Comparison of ENCODE assay signal across 28 cellular contexts in the genomic region with DNA sequence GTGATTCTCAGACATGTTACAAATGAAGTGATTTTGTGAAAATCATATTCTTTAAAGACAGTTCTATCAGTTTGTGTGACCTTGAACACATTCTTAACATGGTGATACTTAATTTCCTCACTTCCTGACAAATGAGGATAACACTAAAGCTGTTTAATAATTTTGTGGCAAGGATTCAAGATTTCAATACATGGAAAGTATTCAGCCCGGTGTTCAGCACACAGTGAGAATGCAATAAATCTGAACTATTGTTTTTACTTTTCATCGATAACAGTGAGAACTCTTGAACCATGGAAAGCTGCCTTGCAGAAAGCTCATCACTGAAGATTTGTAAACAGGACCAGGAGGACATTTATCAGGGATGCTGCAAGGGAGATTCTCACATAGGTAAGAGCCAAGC. TPM values are rescaled to one million over a fixed set of nuclear protein-coding genes. Genes with fewer than 3 reads are reported as not detected.
DNase-seq lines count a peak whose midpoint lies in the region; ATAC-seq and TF ChIP-seq lines count a peak whose summit lies in the region.
"Had no signal": no experiment of that assay in that cellular context is flagged by ENCODE, and none has a peak within 500 bp of the region (broad histone marks: within the 10 kb centered on the region; RNA-seq: fewer than 3 reads in every experiment).

No MANE protein-coding gene starts in this region.

- H3K4me2 ChIP-seq in hepatocyte: no peak overlapping the region
- H3K4me2 ChIP-seq: PC-9 had no signal

- H4K20me1 ChIP-seq in hepatocyte (ENCODE audit: insufficient read depth, poor library complexity, severe bottlenecking): no peaks in the 10 kb centered on the region

- H3K4me3 ChIP-seq in Caco-2 (ENCODE audit: low read depth, low read length) (no peak overlapping the region), hepatocyte (no peak overlapping the region), gastrocnemius medialis (no peak overlapping the region), endodermal cell (ENCODE audit: low read length) (no peak overlapping the region)
- H3K4me3 ChIP-seq: GM12878, K562, PC-9 had no signal

- H3K4me3 Mint-ChIP-seq in Caco-2 (ENCODE audit: unreplicated experiment): no peak overlapping the region
- H3K4me3 Mint-ChIP-seq in endodermal cell: no peak overlapping the region
- H3K4me3 Mint-ChIP-seq: CD4-positive, alpha-beta T cell had no signal

- H3K9me3 ChIP-seq in Caco-2 (no peaks in the 10 kb centered on the region), hepatocyte (ENCODE audit: low read depth) (no peaks in the 10 kb centered on the region), gastrocnemius medialis (no peaks in the 10 kb centered on the region), endodermal cell (ENCODE audit: control insufficient read depth, low read length) (no peaks in the 10 kb centered on the region)

- no peak overlapping the region for H2AFZ ChIP-seq in hepatocyte
- H2AFZ ChIP-seq: PC-9 had no signal

- H3K27me3 Mint-ChIP-seq in Caco-2 (ENCODE audit: insufficient read depth, unreplicated experiment): no peaks in the 10 kb centered on the region
- H3K27me3 Mint-ChIP-seq in endodermal cell (ENCODE audit: insufficient read depth): no peaks in the 10 kb centered on the region

- H3K27ac Mint-ChIP-seq in Caco-2 (ENCODE audit: unreplicated experiment): peak overlapping the region; percentile 79
- no peak overlapping the region for H3K27ac Mint-ChIP-seq in endodermal cell
- H3K27ac Mint-ChIP-seq: CD4-positive, alpha-beta T cell had no signal

- H3K9ac ChIP-seq in endodermal cell (ENCODE audit: extremely low read depth, low read length, poor library complexity, severe bottlenecking): no peak overlapping the region

- POLR2A ChIA-PET in Caco-2 (lab: Charles Lee): no interaction called here

- H3K9me2 ChIP-seq in hepatocyte (replicated peaks; ENCODE audit: insufficient read depth): no peaks in the 10 kb centered on the region

- peak in 1 of 2 donors; percentile 16 for ATAC-seq in gastrocnemius medialis
- ATAC-seq: GM12878, HCT116, HepG2, K562 had no signal

- H3K36me3 ChIP-seq in Caco-2 (ENCODE audit: control insufficient read depth, insufficient read depth, low read length): 0 out of 2 replicates have a peak, but pooled peaks cover 1% of the 10 kb centered on the region
- no peaks in the 10 kb centered on the region for H3K36me3 ChIP-seq in hepatocyte (replicated peaks; ENCODE audit: insufficient read depth, low read depth)
- H3K36me3 ChIP-seq in gastrocnemius medialis: no peaks in the 10 kb centered on the region
- H3K36me3 ChIP-seq in endodermal cell (ENCODE audit: control insufficient read depth, insufficient read depth, low read length): peaks cover 7% of the 10 kb centered on the region

- TF ChIP-seq CTCF in C4-2B (conservative IDR thresholded peaks at IDR 0.05) (no peak), Caco-2 (IDR thresholded peaks at IDR 0.05; ENCODE audit: insufficient read depth in 1 of 2, low read depth in 1 of 2, low read length in 1 of 2, severe bottlenecking in 1 of 2, unreplicated experiment in 1 of 2) (no peak), hepatocyte (IDR thresholded peaks at IDR 0.05; ENCODE audit: poor library complexity) (no peak), gastrocnemius medialis (IDR thresholded peaks at IDR 0.05 in 4 of 5, conservative IDR thresholded peaks at IDR 0.05 in 1 of 5) (no peak), endodermal cell (conservative IDR thresholded peaks at IDR 0.05) (no peak)

- H3K4me1 ChIP-seq in Caco-2 (peaks cover 42% of the 10 kb centered on the region), hepatocyte (ENCODE audit: insufficient read depth) (no peaks in the 10 kb centered on the region), gastrocnemius medialis (no peaks in the 10 kb centered on the region), endodermal cell (ENCODE audit: control insufficient read depth, insufficient read depth, low read length) (peaks cover 9% of the 10 kb centered on the region)

- CTCF ChIA-PET in Caco-2 (lab: Charles Lee): interaction anchor here (0.6 kb wide), 1 partner anchor 28 kb away, joined by 3 read pairs; no protein-coding TSS in a partner anchor

- DNase-seq in Caco-2: no peak
- no peak for DNase-seq in hepatocyte (ENCODE audit: low spot score)
- DNase-seq in gastrocnemius medialis: no peak
- no peak for DNase-seq in endodermal cell
- DNase-seq in NCI-H345 (lab: John Stamatoyannopoulos, UW): no peak
- DNase-seq in NCI-H2171 (lab: John Stamatoyannopoulos, UW): no peak
- DNase-seq: CD4-positive, alpha-beta T cell; COR-L47; DMS 273 treated with DMSO at 0.1 percent for 48 hours; DMS79 treated with DMSO at 0.1 percent for 48 hours; NCI-H1092; NCI-H1436 treated with DMSO at 0.1 percent for 48 hours; NCI-H1930; NCI-H2227 treated with DMSO at 0.1 percent for 48 hours; NCI-H510A treated with DMSO at 0.1 percent for 48 hours; NCI-H748 treated with DMSO at 0.1 percent for 48 hours; PC-9; RPMI8226; SIG-M5 had no signal

- intact Hi-C loops in Caco-2 (cut with micrococcal nuclease; ENCODE audit: unreplicated experiment) (no loop called here), gastrocnemius medialis (cut with DNase I; ENCODE audit: low total_unique reads) (no loop called here)

- no peaks in the 10 kb centered on the region for H3K27me3 ChIP-seq in Caco-2 (replicated peaks; ENCODE audit: control insufficient read depth, insufficient read depth, low read length)
- no peaks in the 10 kb centered on the region for H3K27me3 ChIP-seq in hepatocyte
- no peaks in the 10 kb centered on the region for H3K27me3 ChIP-seq in gastrocnemius medialis
- H3K27me3 ChIP-seq in endodermal cell (ENCODE audit: control insufficient read depth, insufficient read depth, low read length, poor library complexity, severe bottlenecking): no peaks in the 10 kb centered on the region

- in situ Hi-C loops in gastrocnemius medialis (cut with MboI; ENCODE audit: low sequenced_read_pairs in 4 of 4): no loop called here

- no peaks in the 10 kb centered on the region for H3K79me2 ChIP-seq in hepatocyte

- BruUV-seq in Caco-2 (replicated peaks; lab: Mats Ljungman, UMichigan): no TSS peak

- H3K27ac ChIP-seq in C4-2B (peak overlapping the region; percentile 10; the same call in 1 of the 2 replicates), hepatocyte (peak overlapping the region; percentile 85), gastrocnemius medialis (peak overlapping the region; percentile 7 to 72 (median 56)), endodermal cell (ENCODE audit: low read depth, low read length) (no peak overlapping the region)
- H3K27ac ChIP-seq: HL-60, PC-9 had no signal

- H3K4me1 Mint-ChIP-seq in Caco-2 (ENCODE audit: low read depth, unreplicated experiment) (peaks cover 33% of the 10 kb centered on the region), endodermal cell (peaks cover 13% of the 10 kb centered on the region)

- H3K36me3 Mint-ChIP-seq in Caco-2 (ENCODE audit: insufficient read depth, unreplicated experiment) (no peaks in the 10 kb centered on the region), endodermal cell (ENCODE audit: low read depth) (peaks cover 15% of the 10 kb centered on the region)

- no peaks in the 10 kb centered on the region for H3K9me3 Mint-ChIP-seq in Caco-2 (ENCODE audit: unreplicated experiment)
- H3K9me3 Mint-ChIP-seq in endodermal cell: no peaks in the 10 kb centered on the region

- no peak for TF ChIP-seq POLR2A in gastrocnemius medialis (IDR thresholded peaks at IDR 0.05)

- WGBS in hepatocyte (ENCODE audit: low lambda C conversion rate, missing lambda C conversion rate): 96% methylated on average over 2 of the region's 2 CpGs
- WGBS in endodermal cell (ENCODE audit: insufficient coverage in 1 of 2, insufficient read length in 1 of 2), 2 experiments: 95 to 100% methylated on average over 2 of the region's 2 CpGs

RNA-seq across cellular contexts. Expression of a gene that starts 57.1 kb away (rescaled TPM):
- 0.63 TPM in 1 of 2 replicates, not detected in the other for total RNA-seq in Caco-2 (2022)
- total RNA-seq in hepatocyte: not detected in 2 replicates
- 0.99 and 2.7 TPM in 2 replicates for polyA plus RNA-seq in hepatocyte
- total RNA-seq in gastrocnemius medialis: not detected
- total RNA-seq in endodermal cell: not detected
- polyA plus RNA-seq in endodermal cell (2013, experiment 1 of 2): 0.78 TPM
- polyA plus RNA-seq in endodermal cell (2013, experiment 2 of 2): not detected
- total RNA-seq: CD4-positive, alpha-beta T cell; GM12878; H1; HepG2; HT-29; K562; LHCN-M2; PC-9 had no signal
- polyA plus RNA-seq: GM12878, H1, HepG2, K562 had no signal
